9 cellular contexts compared by ENCODE assay signal in genomic region chr3:54891540-54891897, GRCh38. TPM values are rescaled to one million over a fixed set of nuclear protein-coding genes. Genes with fewer than 3 reads are reported as not detected.
DNase-seq lines count a peak whose midpoint lies in the region; ATAC-seq and TF ChIP-seq lines count a peak whose summit lies in the region.
"Had no signal": no experiment of that assay in that cellular context is flagged by ENCODE, and none has a peak within 500 bp of the region (broad histone marks: within the 10 kb centered on the region; RNA-seq: fewer than 3 reads in every experiment).

No MANE protein-coding gene starts in this region.

- H3K79me2 ChIP-seq in GM23248 (ENCODE audit: insufficient read depth), result no peaks in the 10 kb centered on the region

- in situ Hi-C loops in GM23248 (cut with MboI), result no loop called here

- H3K9me2 ChIP-seq in GM23248 (ENCODE audit: insufficient read depth), result no peaks in the 10 kb centered on the region

- H3K27ac ChIP-seq in GM23248 (peak overlapping the region; percentile 68), Peyer's patch (peak overlapping the region in 3 of 4 donors; percentile 42 to 69 (median 46)), esophagus (ENCODE audit: low read depth in 2 of 2, low read length in 1 of 2) (peak overlapping the region; percentile 66 to 87)

- H4K20me1 ChIP-seq in GM23248 (ENCODE audit: insufficient read depth), result no peaks in the 10 kb centered on the region

- peak in 3 of 6 experiments; percentile 54 to 57 (median 54) for TF ChIP-seq CTCF in Peyer's patch (IDR thresholded peaks at IDR 0.05)

- peak overlapping the region; percentile 44 for H2AFZ ChIP-seq in GM23248

- TF ChIP-seq POLR2A in Peyer's patch (IDR thresholded peaks at IDR 0.05), result no peak

- H3K36me3 ChIP-seq in GM23248 (ENCODE audit: low read depth) (no peaks in the 10 kb centered on the region), Peyer's patch (no peaks in the 10 kb centered on the region), esophagus (ENCODE audit: control insufficient read depth in 2 of 2, insufficient read depth in 2 of 2, low read length in 1 of 2) (no peaks in the 10 kb centered on the region)

- peaks cover 30% of the 10 kb centered on the region for H3F3A ChIP-seq in GM23248 (ENCODE audit: insufficient read depth)

- no peak for ATAC-seq in GM18870 (IDR thresholded peaks at IDR 0.05; ENCODE audit: unreplicated experiment)

- DNase-seq in GM23248 (peak; percentile 99), Peyer's patch (peak; percentile 21 to 79 (median 71)), mucosa of gallbladder (ENCODE audit: low spot score) (peak; percentile 90), mesenteric fat pad (ENCODE audit: low spot score) (no peak)
- DNase-seq in activated effector memory CD4-positive, alpha-beta T cell treated with Interleukin-2 at 50 U/mL for 16 hours, result no peak
- no peak for DNase-seq in effector CD4-positive, alpha-beta T cell
- DNase-seq: naive B cell had no signal

- H3K4me3 ChIP-seq in GM23248, result 0 out of 2 replicates have a peak overlapping the region, but pooled peaks have one; percentile 21
- H3K4me3 ChIP-seq in Peyer's patch, result no peak overlapping the region
- no peak overlapping the region for H3K4me3 ChIP-seq in esophagus (ENCODE audit: low read depth in 1 of 2, low read length in 2 of 2)

- peak overlapping the region; percentile 77 for H3K4me2 ChIP-seq in GM23248 (ENCODE audit: unreplicated experiment)

- H3K9me3 ChIP-seq in GM23248 (ENCODE audit: low read depth), result no peaks in the 10 kb centered on the region
- no peaks in the 10 kb centered on the region for H3K9me3 ChIP-seq in Peyer's patch
- H3K9me3 ChIP-seq in esophagus (ENCODE audit: control insufficient read depth in 2 of 2, insufficient read depth in 1 of 2, low read depth in 1 of 2, low read length in 1 of 2), result no peaks in the 10 kb centered on the region

- 0 to 5% methylated on average over 5 of the region's 5 CpGs for WGBS in GM23248 (ENCODE audit: low coverage in 1 of 2, low lambda C conversion rate in 2 of 2, missing lambda C conversion rate in 2 of 2), 2 experiments
- 9 to 17% methylated on average over 5 of the region's 5 CpGs for WGBS in esophagus, 2 donors

- H3K27me3 ChIP-seq in GM23248 (replicated peaks; ENCODE audit: insufficient read depth) (no peaks in the 10 kb centered on the region), Peyer's patch (no peaks in the 10 kb centered on the region), esophagus (ENCODE audit: control insufficient read depth in 1 of 2, insufficient read depth in 2 of 2, low read length in 2 of 2) (no peaks in the 10 kb centered on the region)

- H3K4me1 ChIP-seq in GM23248 (ENCODE audit: insufficient read depth) (peaks cover 30% of the 10 kb centered on the region), Peyer's patch (peaks cover 0 to 9% (median 0%) of the 10 kb centered on the region in 4 donors), esophagus (ENCODE audit: control insufficient read depth in 2 of 2, insufficient read depth in 2 of 2, low read length in 1 of 2) (peaks cover 0 to 5% of the 10 kb centered on the region in 2 donors)

- no peak overlapping the region; the same call in 1 of the 2 replicates for H3K9ac ChIP-seq in GM23248

RNA-seq across cellular contexts. Expression of gene LRTM1, which starts 36.3 kb away (rescaled TPM):
- not detected in 2 replicates for total RNA-seq in GM23248 (2014; rRNA removed; shearing (Covaris generic))
- polyA plus RNA-seq in GM23248 (2016; fragmentation: Nextera tagmentation; extraction: Ambion mirVana) (not detected in 2 replicates), esophagus (not detected)
- total RNA-seq in Peyer's patch (not detected), mucosa of gallbladder (not detected), mesenteric fat pad (not detected)

Comparison
In these comparisons a context has a peak if more than half of its experiments do, and no peak if none do; other contexts are left out.
1. DNase-seq: peak in GM23248 (single experiment), Peyer's patch (3 of 3) and mucosa of gallbladder (single experiment); none in mesenteric fat pad (single experiment), activated effector memory CD4-positive, alpha-beta T cell treated with Interleukin-2 at 50 U/mL for 16 hours (single experiment) and effector CD4-positive, alpha-beta T cell (single experiment).
2. Peak in every context shown above with its lines, with median percentiles within 50 percentile points of each other: H3K27ac ChIP-seq.